15 cellular contexts compared by ENCODE assay signal in genomic region chr10:13143761-13144160, GRCh38. TPM values are rescaled to one million over a fixed set of nuclear protein-coding genes. Genes with fewer than 3 reads are reported as not detected.
DNase-seq lines count a peak whose midpoint lies in the region; TF ChIP-seq lines count a peak whose summit lies in the region.
"Had no signal": no experiment of that assay in that cellular context is flagged by ENCODE, and none has a peak within 500 bp of the region (broad histone marks: within the 10 kb centered on the region; RNA-seq: fewer than 3 reads in every experiment).

No MANE protein-coding gene starts in this region.

- TF ChIP-seq CTCF in choroid plexus epithelial cell (conservative IDR thresholded peaks at IDR 0.05; ENCODE audit: low read depth, low read length) = no peak
- no peak for TF ChIP-seq CTCF in thyroid gland (IDR thresholded peaks at IDR 0.05)

- peaks cover 0 to 6% of the 10 kb centered on the region in 2 donors for H3K4me1 ChIP-seq in thyroid gland
- H3K4me1 ChIP-seq: BLaER1, Caco-2 had no signal

- 29 to 80% methylated on average over 1 of the region's 1 CpG for WGBS in thyroid gland, 2 donors

- H3K27ac ChIP-seq in thyroid gland = peak overlapping the region in 2 of 3 donors; percentile 8 to 18
- H3K27ac ChIP-seq: 22Rv1, BLaER1 had no signal

- no peaks in the 10 kb centered on the region for H3K27me3 ChIP-seq in thyroid gland
- H3K27me3 ChIP-seq: BLaER1 had no signal

- H3K9me3 ChIP-seq in thyroid gland = no peaks in the 10 kb centered on the region
- H3K9me3 ChIP-seq: BLaER1, Caco-2, HAP-1 had no signal

- TF ChIP-seq POLR2A in thyroid gland (IDR thresholded peaks at IDR 0.05) = no peak

- H3K4me3 ChIP-seq in choroid plexus epithelial cell (ENCODE audit: low read depth, low read length) (no peak overlapping the region), thyroid gland (replicated peaks in 1 of 3) (no peak overlapping the region)
- H3K4me3 ChIP-seq: BLaER1, HAP-1 had no signal

- in situ Hi-C loops in ACHN (cut with HindIII; ENCODE audit: low pct_ligation_motif_present, low pct_unique_long_range_greater_than_20kb, low sequenced_read_pairs) = no loop called here

- intact Hi-C loops in thyroid gland (cut with DNase I) = no loop called here

- peak; percentile 36 for DNase-seq in ELF-1 (ENCODE audit: low read depth, low spot score)
- peak; percentile 45 for DNase-seq in choroid plexus epithelial cell (ENCODE audit: low read depth)
- DNase-seq in left kidney (ENCODE audit: low read depth, low spot score) = peak; percentile 13
- peak; percentile 35 to 37 for DNase-seq in thyroid gland
- DNase-seq in ACHN = no peak
- no peak for DNase-seq in ureter (ENCODE audit: low spot score)
- DNase-seq in SIG-M5 treated with dmso at 0.1 percent for 504 hours (lab: John Stamatoyannopoulos, UW; ENCODE audit: unreplicated experiment) = no peak
- DNase-seq: AML-193; Caco-2; CD8-positive, alpha-beta memory T cell; DND-41; GF-D8 had no signal

- no peaks in the 10 kb centered on the region for H3K36me3 ChIP-seq in thyroid gland
- H3K36me3 ChIP-seq: BLaER1, HAP-1 had no signal

RNA-seq across cellular contexts. Expression of gene MCM10, which starts 17.6 kb away (rescaled TPM):
- total RNA-seq in thyroid gland = 1 to 10 TPM in 1 of 4 donors, under 1 TPM in 3; 0.24 to 1.4 (median 0.49) TPM
- 1.6 TPM for total RNA-seq in ureter

RNA-seq across cellular contexts. Expression of gene OPTN, which starts 43.8 kb away (rescaled TPM):
- total RNA-seq in thyroid gland (10 to 100 TPM; 19.9 to 39.5 (median 26.8) TPM), ureter (49.9 TPM)

Comparison
In these comparisons a context has a peak if more than half of its experiments do, and no peak if none do; other contexts are left out.
1. DNase-seq: peak in ELF-1 (single experiment), choroid plexus epithelial cell (single experiment), left kidney (single experiment) and thyroid gland (2 of 2); none in ACHN (single experiment), ureter (single experiment) and SIG-M5 treated with dmso at 0.1 percent for 504 hours (single experiment).